8 cellular contexts compared by ENCODE assay signal in the genomic region with DNA sequence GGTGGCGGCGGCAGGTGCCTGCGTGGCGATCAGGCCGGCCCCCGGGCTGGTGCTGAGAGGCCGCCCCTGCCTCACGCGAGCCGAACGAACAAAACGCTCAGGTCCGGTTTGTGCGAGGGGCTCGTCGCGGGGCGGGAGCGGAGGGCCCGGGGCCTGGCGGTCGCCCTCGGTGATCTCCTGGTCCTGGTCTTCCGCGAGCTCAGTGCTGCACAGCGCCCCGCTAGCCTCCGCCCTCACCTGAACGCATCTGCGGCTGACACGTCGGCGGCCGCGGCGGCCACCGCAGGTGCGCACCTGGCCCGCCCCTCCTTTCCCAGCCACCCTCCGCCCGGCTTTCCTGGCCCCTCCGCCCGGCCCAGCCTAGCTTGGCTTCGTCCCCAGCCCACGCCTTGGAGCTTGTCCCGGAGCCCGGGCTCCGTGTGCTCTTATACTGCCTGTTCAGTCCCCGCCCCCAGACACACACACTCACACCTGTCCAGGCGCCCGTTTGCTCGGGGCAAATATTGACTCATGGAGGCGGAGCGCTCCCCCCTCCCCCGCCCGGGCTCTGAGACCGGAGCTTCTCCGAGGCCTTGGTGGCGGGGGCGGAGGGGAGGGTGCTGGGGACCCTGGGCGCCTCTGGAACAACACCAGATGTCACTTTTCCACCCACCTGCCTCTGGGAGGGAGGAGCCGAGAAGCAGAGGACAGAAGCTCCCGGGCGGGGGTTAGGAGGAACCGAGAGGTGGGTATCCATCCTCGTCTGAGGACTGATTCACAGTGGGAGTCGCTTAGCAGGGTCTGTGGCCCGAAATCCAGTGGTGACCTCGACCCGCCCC. TPM values are rescaled to one million over a fixed set of nuclear protein-coding genes. Genes with fewer than 3 reads are reported as not detected.
DNase-seq lines count a peak whose midpoint lies in the region; ATAC-seq, FAIRE-seq and TF ChIP-seq lines count a peak whose summit lies in the region.

No MANE protein-coding gene starts in this region.

- no peaks in the 10 kb centered on the region for H3K9me3 Mint-ChIP-seq in activated naive CD8-positive, alpha-beta T cell treated with anti-CD3 and anti-CD28 coated beads, Interleukin-2, amount 50 U/mL, for 24 hours

- TF ChIP-seq CTCF in D721Med (IDR thresholded peaks at IDR 0.05; ENCODE audit: insufficient read depth, missing control alignments), result no peak

- H3K36me3 ChIP-seq in muscle layer of duodenum (ENCODE audit: control insufficient read depth in 1 of 2, insufficient read depth in 2 of 2, low read length in 2 of 2), result no peaks in the 10 kb centered on the region

- peaks cover 18% of the 10 kb centered on the region for H3K4me1 Mint-ChIP-seq in activated naive CD8-positive, alpha-beta T cell treated with anti-CD3 and anti-CD28 coated beads, Interleukin-2, amount 50 U/mL, for 24 hours

- H3K27me3 ChIP-seq in muscle layer of duodenum (ENCODE audit: low read depth, low read length), result peaks cover 48% of the 10 kb centered on the region

- H3K4me3 Mint-ChIP-seq in activated naive CD8-positive, alpha-beta T cell treated with anti-CD3 and anti-CD28 coated beads, Interleukin-2, amount 50 U/mL, for 24 hours, result no peak overlapping the region

- H3K27me3 Mint-ChIP-seq in activated naive CD8-positive, alpha-beta T cell treated with anti-CD3 and anti-CD28 coated beads, Interleukin-2, amount 50 U/mL, for 24 hours, result peaks cover 76% of the 10 kb centered on the region

- peaks cover 0 to 22% of the 10 kb centered on the region in 2 donors for H3K4me1 ChIP-seq in muscle layer of duodenum (ENCODE audit: control insufficient read depth in 1 of 2, insufficient read depth in 2 of 2, low read length in 2 of 2)

- H3K27ac Mint-ChIP-seq in activated naive CD8-positive, alpha-beta T cell treated with anti-CD3 and anti-CD28 coated beads, Interleukin-2, amount 50 U/mL, for 24 hours, result no peak overlapping the region

- no peak for FAIRE-seq in D721Med (lab: Jason Lieb, UNC)

- H3K4me3 ChIP-seq in muscle layer of duodenum (ENCODE audit: low read depth in 1 of 2, low read length in 2 of 2), result peak overlapping the region; percentile 11 to 48

- DNase-seq in ELF-1 (ENCODE audit: low read depth, low spot score) (peak; percentile 63), NCI-H2081 (lab: John Stamatoyannopoulos, UW) (peak; percentile 99), cortex of kidney (lab: John Stamatoyannopoulos, UW) (no peak), occipital lobe (lab: John Stamatoyannopoulos, UW) (no peak), D721Med (ENCODE audit: insufficient read length, low spot score) (no peak)
- DNase-seq in activated naive CD8-positive, alpha-beta T cell treated with anti-CD3 and anti-CD28 coated beads, Interleukin-2, amount 50 U/mL, for 24 hours, result peak; percentile 57

- H3K36me3 Mint-ChIP-seq in activated naive CD8-positive, alpha-beta T cell treated with anti-CD3 and anti-CD28 coated beads, Interleukin-2, amount 50 U/mL, for 24 hours (ENCODE audit: low read depth), result no peaks in the 10 kb centered on the region

- H3K9me3 ChIP-seq in muscle layer of duodenum (ENCODE audit: control insufficient read depth in 1 of 2, low read length in 2 of 2), result no peaks in the 10 kb centered on the region

- no peak overlapping the region for H3K27ac ChIP-seq in muscle layer of duodenum (ENCODE audit: low read length)

- ATAC-seq in activated naive CD8-positive, alpha-beta T cell treated with anti-CD3 and anti-CD28 coated beads, Interleukin-2, amount 50 U/mL, for 24 hours, result peak; percentile 50
- no peak for ATAC-seq in HG02571 (IDR thresholded peaks at IDR 0.05; ENCODE audit: unreplicated experiment)

RNA-seq across cellular contexts. Expression of gene CRYBA2, which starts 8.6 kb away (rescaled TPM):
- not detected for total RNA-seq in occipital lobe

RNA-seq across cellular contexts. Expression of gene FEV, which starts 16.8 kb away (rescaled TPM):
- not detected for total RNA-seq in occipital lobe

RNA-seq across cellular contexts. Expression of gene CFAP65, which starts 39.5 kb away (rescaled TPM):
- 0.16 TPM for total RNA-seq in occipital lobe

RNA-seq across cellular contexts. Expression of gene CDK5R2, which starts 42.3 kb away (rescaled TPM):
- total RNA-seq in occipital lobe, result 6.2 TPM

RNA-seq across cellular contexts. Expression of gene IHH, which starts 58.9 kb away (rescaled TPM):
- 0.16 TPM for total RNA-seq in occipital lobe

Comparison
In these comparisons a context has a peak if more than half of its experiments do, and no peak if none do; other contexts are left out.
1. DNase-seq: peak in ELF-1 (single experiment), NCI-H2081 (2 of 2) and activated naive CD8-positive, alpha-beta T cell treated with anti-CD3 and anti-CD28 coated beads, Interleukin-2, amount 50 U/mL, for 24 hours (single experiment); none in cortex of kidney (single experiment), occipital lobe (single experiment) and D721Med (single experiment).